Comparison of ENCODE assay signal across 1 cellular context in the genomic region with DNA sequence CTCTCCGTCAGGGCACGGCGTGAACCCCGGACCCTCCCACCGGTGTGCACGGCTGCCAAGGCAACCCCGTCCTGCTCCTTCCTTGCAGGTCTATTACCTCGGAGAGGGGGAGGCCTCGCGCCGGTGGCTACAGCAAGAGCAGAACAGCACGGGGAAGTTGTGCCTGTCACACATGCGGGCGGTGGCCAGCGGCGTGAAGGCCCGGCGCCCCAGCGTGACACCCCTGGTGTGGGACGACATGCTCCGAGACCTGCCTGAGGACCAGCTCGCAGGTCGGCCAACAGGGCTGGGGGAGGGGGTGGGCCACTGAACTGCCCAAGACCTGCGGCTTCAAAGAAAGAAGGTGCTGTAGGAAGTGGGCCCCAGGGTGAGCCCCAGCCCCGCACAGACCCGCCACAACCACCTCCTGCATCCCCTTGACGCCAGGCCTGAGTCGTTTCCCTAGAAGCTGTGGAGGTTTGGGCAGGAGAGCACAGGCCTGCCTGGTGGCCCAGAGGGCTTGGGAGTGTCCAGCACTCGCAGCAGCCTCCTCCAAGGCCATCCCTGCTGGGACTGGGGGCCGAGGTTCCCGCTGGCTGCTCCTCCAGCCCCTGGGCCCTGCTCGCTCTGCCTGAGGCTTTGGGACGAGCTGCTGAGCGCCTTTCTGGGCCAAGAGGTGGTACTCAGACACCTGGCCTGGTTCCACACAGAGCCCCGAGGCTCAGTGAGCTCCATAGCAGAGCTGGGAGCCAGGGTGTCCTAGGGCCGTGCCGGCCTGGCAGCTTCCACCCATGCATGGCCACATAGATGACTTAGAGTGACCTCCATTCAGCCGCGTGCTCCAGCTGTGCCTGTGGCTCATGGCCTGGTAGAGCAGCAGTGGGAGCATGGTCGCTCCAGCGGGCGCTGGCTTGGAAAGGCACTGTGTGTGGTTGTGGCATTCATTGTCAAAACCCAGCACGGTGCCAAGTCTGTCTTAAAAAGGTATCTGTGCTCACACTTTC.
TF ChIP-seq lines count a peak whose summit lies in the region.

No MANE protein-coding gene starts in this region.

TF ChIP-seq in GM12878, 131 proteins besides CTCF, POLR2A, EP300 and RAD21:
- TF ChIP-seq NFYA (IDR thresholded peaks at IDR 0.05; ENCODE audit: borderline replicate concordance, low read depth, low read length) (no peak), BCL11A (IDR thresholded peaks at IDR 0.05; ENCODE audit: low read depth, low read length) (no peak), CEBPZ (IDR thresholded peaks at IDR 0.05; ENCODE audit: low read depth, low read length) (no peak), RBBP5 (conservative IDR thresholded peaks at IDR 0.05) (no peak), CREM (IDR thresholded peaks at IDR 0.05; ENCODE audit: low read depth) (no peak), SMAD1 (IDR thresholded peaks at IDR 0.05; ENCODE audit: low read depth, partially characterized antibody) (no peak), RELA (IDR thresholded peaks at IDR 0.05; ENCODE audit: borderline replicate concordance, partially characterized antibody) (no peak), IRF3 (IDR thresholded peaks at IDR 0.05) (no peak), NR2C1 (IDR thresholded peaks at IDR 0.05) (no peak)
- TF ChIP-seq, protein P1, sequence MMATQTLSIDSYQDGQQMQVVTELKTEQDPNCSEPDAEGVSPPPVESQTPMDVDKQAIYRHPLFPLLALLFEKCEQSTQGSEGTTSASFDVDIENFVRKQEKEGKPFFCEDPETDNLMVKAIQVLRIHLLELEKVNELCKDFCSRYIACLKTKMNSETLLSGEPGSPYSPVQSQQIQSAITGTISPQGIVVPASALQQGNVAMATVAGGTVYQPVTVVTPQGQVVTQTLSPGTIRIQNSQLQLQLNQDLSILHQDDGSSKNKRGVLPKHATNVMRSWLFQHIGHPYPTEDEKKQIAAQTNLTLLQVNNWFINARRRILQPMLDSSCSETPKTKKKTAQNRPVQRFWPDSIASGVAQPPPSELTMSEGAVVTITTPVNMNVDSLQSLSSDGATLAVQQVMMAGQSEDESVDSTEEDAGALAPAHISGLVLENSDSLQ (IDR thresholded peaks at IDR 0.05): no peak
- TF ChIP-seq, protein P2, sequence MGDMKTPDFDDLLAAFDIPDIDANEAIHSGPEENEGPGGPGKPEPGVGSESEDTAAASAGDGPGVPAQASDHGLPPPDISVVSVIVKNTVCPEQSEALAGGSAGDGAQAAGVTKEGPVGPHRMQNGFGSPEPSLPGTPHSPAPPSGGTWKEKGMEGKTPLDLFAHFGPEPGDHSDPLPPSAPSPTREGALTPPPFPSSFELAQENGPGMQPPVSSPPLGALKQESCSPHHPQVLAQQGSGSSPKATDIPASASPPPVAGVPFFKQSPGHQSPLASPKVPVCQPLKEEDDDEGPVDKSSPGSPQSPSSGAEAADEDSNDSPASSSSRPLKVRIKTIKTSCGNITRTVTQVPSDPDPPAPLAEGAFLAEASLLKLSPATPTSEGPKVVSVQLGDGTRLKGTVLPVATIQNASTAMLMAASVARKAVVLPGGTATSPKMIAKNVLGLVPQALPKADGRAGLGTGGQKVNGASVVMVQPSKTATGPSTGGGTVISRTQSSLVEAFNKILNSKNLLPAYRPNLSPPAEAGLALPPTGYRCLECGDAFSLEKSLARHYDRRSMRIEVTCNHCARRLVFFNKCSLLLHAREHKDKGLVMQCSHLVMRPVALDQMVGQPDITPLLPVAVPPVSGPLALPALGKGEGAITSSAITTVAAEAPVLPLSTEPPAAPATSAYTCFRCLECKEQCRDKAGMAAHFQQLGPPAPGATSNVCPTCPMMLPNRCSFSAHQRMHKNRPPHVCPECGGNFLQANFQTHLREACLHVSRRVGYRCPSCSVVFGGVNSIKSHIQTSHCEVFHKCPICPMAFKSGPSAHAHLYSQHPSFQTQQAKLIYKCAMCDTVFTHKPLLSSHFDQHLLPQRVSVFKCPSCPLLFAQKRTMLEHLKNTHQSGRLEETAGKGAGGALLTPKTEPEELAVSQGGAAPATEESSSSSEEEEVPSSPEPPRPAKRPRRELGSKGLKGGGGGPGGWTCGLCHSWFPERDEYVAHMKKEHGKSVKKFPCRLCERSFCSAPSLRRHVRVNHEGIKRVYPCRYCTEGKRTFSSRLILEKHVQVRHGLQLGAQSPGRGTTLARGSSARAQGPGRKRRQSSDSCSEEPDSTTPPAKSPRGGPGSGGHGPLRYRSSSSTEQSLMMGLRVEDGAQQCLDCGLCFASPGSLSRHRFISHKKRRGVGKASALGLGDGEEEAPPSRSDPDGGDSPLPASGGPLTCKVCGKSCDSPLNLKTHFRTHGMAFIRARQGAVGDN (IDR thresholded peaks at IDR 0.05): no peak
- TF ChIP-seq, protein P3, sequence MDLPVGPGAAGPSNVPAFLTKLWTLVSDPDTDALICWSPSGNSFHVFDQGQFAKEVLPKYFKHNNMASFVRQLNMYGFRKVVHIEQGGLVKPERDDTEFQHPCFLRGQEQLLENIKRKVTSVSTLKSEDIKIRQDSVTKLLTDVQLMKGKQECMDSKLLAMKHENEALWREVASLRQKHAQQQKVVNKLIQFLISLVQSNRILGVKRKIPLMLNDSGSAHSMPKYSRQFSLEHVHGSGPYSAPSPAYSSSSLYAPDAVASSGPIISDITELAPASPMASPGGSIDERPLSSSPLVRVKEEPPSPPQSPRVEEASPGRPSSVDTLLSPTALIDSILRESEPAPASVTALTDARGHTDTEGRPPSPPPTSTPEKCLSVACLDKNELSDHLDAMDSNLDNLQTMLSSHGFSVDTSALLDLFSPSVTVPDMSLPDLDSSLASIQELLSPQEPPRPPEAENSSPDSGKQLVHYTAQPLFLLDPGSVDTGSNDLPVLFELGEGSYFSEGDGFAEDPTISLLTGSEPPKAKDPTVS (IDR thresholded peaks at IDR 0.05; ENCODE audit: low read depth, low read length): no peak
